In genomic region chr5:141523991-141524390, GRCh38 we compare ENCODE assay signal across 1 cellular context.
TF ChIP-seq lines count a peak whose summit lies in the region.

No MANE protein-coding gene starts in this region.

TF ChIP-seq in IMR-90, 13 proteins besides CTCF, POLR2A, EP300 and RAD21 (continued from another document):
- TF ChIP-seq, protein P1, sequence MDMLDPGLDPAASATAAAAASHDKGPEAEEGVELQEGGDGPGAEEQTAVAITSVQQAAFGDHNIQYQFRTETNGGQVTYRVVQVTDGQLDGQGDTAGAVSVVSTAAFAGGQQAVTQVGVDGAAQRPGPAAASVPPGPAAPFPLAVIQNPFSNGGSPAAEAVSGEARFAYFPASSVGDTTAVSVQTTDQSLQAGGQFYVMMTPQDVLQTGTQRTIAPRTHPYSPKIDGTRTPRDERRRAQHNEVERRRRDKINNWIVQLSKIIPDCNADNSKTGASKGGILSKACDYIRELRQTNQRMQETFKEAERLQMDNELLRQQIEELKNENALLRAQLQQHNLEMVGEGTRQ (IDR thresholded peaks at IDR 0.05; ENCODE audit: low read depth, low read length) = no peak
- TF ChIP-seq NFE2L2 (IDR thresholded peaks at IDR 0.05; ENCODE audit: low read depth, low read length) (no peak), BHLHE40 (IDR thresholded peaks at IDR 0.05; ENCODE audit: low read depth, low read length) (no peak), CHD1 (IDR thresholded peaks at IDR 0.05; ENCODE audit: low read depth, low read length) (no peak), MAFK (IDR thresholded peaks at IDR 0.05; ENCODE audit: low read depth, low read length) (no peak), RCOR1 (IDR thresholded peaks at IDR 0.05; ENCODE audit: insufficient replicate concordance, low read length) (no peak), RFX5 (IDR thresholded peaks at IDR 0.05; ENCODE audit: low read depth, low read length) (no peak), SMC3 (IDR thresholded peaks at IDR 0.05; ENCODE audit: low read depth, low read length) (no peak), CEBPB (IDR thresholded peaks at IDR 0.05; ENCODE audit: low read depth, low read length) (no peak)
